In genomic region chr11:94702481-94702880, GRCh38 we compare ENCODE assay signal across 10 cellular contexts.
"Had no signal": no experiment of that assay in that cellular context is flagged by ENCODE, and none has a peak within 500 bp of the region (broad histone marks: within the 10 kb centered on the region; RNA-seq: fewer than 3 reads in every experiment).

No MANE protein-coding gene starts in this region.

- H3K9ac ChIP-seq: KMS-11 had no signal

- H2AFZ ChIP-seq: GM23338 had no signal

- ATAC-seq: GM23338 had no signal

- FAIRE-seq: H1, H54, HTR-8/SVneo had no signal

- H3K4me3 ChIP-seq: GM23338 had no signal

- H3K27ac ChIP-seq: KMS-11 had no signal

- DNase-seq: H9, HCEC 1CT, HFFc6, IMR-90, KBM-7 had no signal

- H3K4me2 ChIP-seq: GM23338, KMS-11 had no signal
